In the genomic region with DNA sequence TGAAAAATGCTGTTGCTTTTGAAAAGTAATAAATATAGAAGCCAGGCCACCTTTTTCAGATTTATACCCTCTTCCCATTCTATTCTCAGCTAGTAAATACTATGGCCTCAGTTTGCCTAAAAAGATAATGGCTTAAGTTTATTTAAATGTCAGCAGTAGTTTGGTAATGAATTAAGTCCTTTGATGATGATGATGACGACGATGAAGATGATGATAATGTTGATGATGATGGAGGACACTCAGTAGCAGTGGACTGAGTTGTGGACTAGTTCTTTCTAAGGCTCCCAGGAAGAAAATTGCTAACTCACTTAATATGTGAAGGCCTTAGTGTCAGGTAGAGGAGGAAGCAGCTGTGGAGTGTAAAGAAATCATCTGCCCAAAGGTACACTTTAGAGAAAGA, we compare ENCODE assay signal across 13 cellular contexts. TPM values are rescaled to one million over a fixed set of nuclear protein-coding genes. Genes with fewer than 3 reads are reported as not detected.
A peak's percentile ranks its signal among the peaks of the same experiment; 100 is the strongest.
DNase-seq lines count a peak whose midpoint lies in the region; ATAC-seq, FAIRE-seq and TF ChIP-seq lines count a peak whose summit lies in the region.
"Had no signal": no experiment of that assay in that cellular context is flagged by ENCODE, and none has a peak within 500 bp of the region (broad histone marks: within the 10 kb centered on the region; RNA-seq: fewer than 3 reads in every experiment).

No MANE protein-coding gene starts in this region.

- TF ChIP-seq POLR2A in K562 (conservative IDR thresholded peaks at IDR 0.05) (no peak), gastrocnemius medialis (IDR thresholded peaks at IDR 0.05) (no peak)

- DNase-seq in CD4-positive, alpha-beta T cell = no peak
- DNase-seq in K562 (ENCODE audit: extremely low read depth in 1 of 4, low spot score in 3 of 4) (no peak), gastrocnemius medialis (no peak), AML-193 (lab: John Stamatoyannopoulos, UW) (no peak), A673 (ENCODE audit: low spot score) (no peak)
- DNase-seq: activated effector memory CD4-positive, alpha-beta T cell treated with Interleukin-2 at 50 U/mL for 16 hours; cerebellar nuclear complex; COR-L47; NCI-H1436 had no signal

- no peak overlapping the region for H3K27ac ChIP-seq in CD4-positive, alpha-beta T cell (ENCODE audit: low read depth, low read length)
- no peak overlapping the region; the same call in 2 of the 3 replicates for H3K27ac ChIP-seq in K562 (ENCODE audit: extremely low read depth, low read depth, low read length)
- H3K27ac ChIP-seq in gastrocnemius medialis = peak overlapping the region; percentile 47 to 76 (median 64)
- H3K27ac ChIP-seq in A673 (ENCODE audit: low read depth, low read length, poor library complexity, severe bottlenecking) = no peak overlapping the region

- ATAC-seq in CD4-positive, alpha-beta T cell (ENCODE audit: poor library complexity) = no peak
- ATAC-seq in K562 (no peak), gastrocnemius medialis (no peak), HG03565 (IDR thresholded peaks at IDR 0.05; ENCODE audit: unreplicated experiment) (no peak)
- ATAC-seq: WTC11 had no signal

- BruUV-seq in K562 (replicated peaks; lab: Mats Ljungman, UMichigan) = no TSS peak
- BruUV-seq in A673 (replicated peaks; lab: Mats Ljungman, UMichigan) = no TSS peak

- 71% methylated on average over 2 of the region's 2 CpGs for WGBS in K562 (ENCODE audit: insufficient coverage, low coverage, missing lambda C conversion rate)

- H3K27ac Mint-ChIP-seq in CD4-positive, alpha-beta T cell = peak overlapping the region; percentile 85
- H3K27ac Mint-ChIP-seq in IgD-negative memory B cell = peak overlapping the region; percentile 90 to 94 (median 94)
- H3K27ac Mint-ChIP-seq: WTC11 had no signal

- no peak for TF ChIP-seq CTCF in CD4-positive, alpha-beta T cell (IDR thresholded peaks at IDR 0.05)
- TF ChIP-seq CTCF in K562 (IDR thresholded peaks at IDR 0.05 in 2 of 3, conservative IDR thresholded peaks at IDR 0.05 in 1 of 3; ENCODE audit: insufficient read depth in 2 of 3, low read depth in 1 of 3, low read length in 3 of 3) = no peak
- TF ChIP-seq CTCF in gastrocnemius medialis (IDR thresholded peaks at IDR 0.05 in 4 of 5, conservative IDR thresholded peaks at IDR 0.05 in 1 of 5) = no peak
- TF ChIP-seq CTCF in A673 (conservative IDR thresholded peaks at IDR 0.05; ENCODE audit: low read depth, low read length) = no peak

- H3K4me3 Mint-ChIP-seq in CD4-positive, alpha-beta T cell = peak overlapping the region; percentile 30
- peak overlapping the region in 2 of 4 donors; percentile 0 to 16 for H3K4me3 Mint-ChIP-seq in IgD-negative memory B cell
- H3K4me3 Mint-ChIP-seq: WTC11 had no signal

- H3K4me2 ChIP-seq in K562 (ENCODE audit: insufficient read depth, low read length) = no peak overlapping the region

- H3K4me1 ChIP-seq in K562 (replicated peaks in 1 of 2; ENCODE audit: control insufficient read depth in 2 of 2, insufficient read depth in 2 of 2, low read length in 2 of 2) (peaks cover 21 to 79% of the 10 kb centered on the region in 2 experiments), gastrocnemius medialis (peaks cover 89 to 93% of the 10 kb centered on the region in 2 donors), A673 (ENCODE audit: insufficient read depth, low read length, poor library complexity, severe bottlenecking) (peaks cover 11% of the 10 kb centered on the region)

- H3K9me3 Mint-ChIP-seq in CD4-positive, alpha-beta T cell = no peaks in the 10 kb centered on the region
- no peaks in the 10 kb centered on the region for H3K9me3 Mint-ChIP-seq in IgD-negative memory B cell
- H3K9me3 Mint-ChIP-seq: WTC11 had no signal

- H3K27me3 ChIP-seq in CD4-positive, alpha-beta T cell (ENCODE audit: control insufficient read depth, insufficient read depth, low read length) = no peaks in the 10 kb centered on the region
- H3K27me3 ChIP-seq in K562 (ENCODE audit: control insufficient read depth in 2 of 2, insufficient read depth in 2 of 2, low read length in 2 of 2) (no peaks in the 10 kb centered on the region), gastrocnemius medialis (no peaks in the 10 kb centered on the region), A673 (replicated peaks; ENCODE audit: insufficient read depth, low read depth, low read length, poor library complexity) (no peaks in the 10 kb centered on the region)

- peaks cover 96% of the 10 kb centered on the region for H3K79me2 ChIP-seq in K562 (ENCODE audit: control insufficient read depth, insufficient read depth, low read length)

- H3K4me1 Mint-ChIP-seq in CD4-positive, alpha-beta T cell (ENCODE audit: low read depth) = peaks cover 96% of the 10 kb centered on the region
- peaks cover 80 to 90% (median 83%) of the 10 kb centered on the region in 3 donors for H3K4me1 Mint-ChIP-seq in IgD-negative memory B cell

- CTCF ChIA-PET in CD4-positive, alpha-beta T cell (lab: Charles Lee) = interaction anchor here (0.6 kb wide), 1 partner anchor 18 kb away, joined by 3 read pairs; no protein-coding TSS in a partner anchor
- CTCF ChIA-PET in K562 (lab: Yijun Ruan, JAX; ENCODE audit: low intra/inter-chr PET ratio) = no interaction called here
- CTCF ChIA-PET in A673 (lab: Charles Lee) = no interaction called here

- TF ChIP-seq EP300 in K562 (IDR thresholded peaks at IDR 0.05; ENCODE audit: low read length) = no peak

- TF ChIP-seq RAD21 in K562 (CRISPR knock-in tag; conservative IDR thresholded peaks at IDR 0.05 in 1 of 2, IDR thresholded peaks at IDR 0.05 in 1 of 2) = no peak

- H3K27me3 Mint-ChIP-seq in CD4-positive, alpha-beta T cell = no peaks in the 10 kb centered on the region
- no peaks in the 10 kb centered on the region for H3K27me3 Mint-ChIP-seq in IgD-negative memory B cell

- POLR2A ChIA-PET in CD4-positive, alpha-beta T cell (lab: Charles Lee) = interaction anchor here (1.1 to 6.8 kb wide), 4 partner anchors 14 to 38 kb away, joined by 3 to 44 read pairs (median 4); a partner anchor contains a TSS
- POLR2A ChIA-PET in K562 (lab: Yijun Ruan, JAX) (interaction anchor here (0.7 to 1.4 kb wide), 3 partner anchors 9 to 29 kb away, joined by 3 to 5 read pairs (median 3); no protein-coding TSS in a partner anchor), A673 (lab: Charles Lee; ENCODE audit: low non-redundant PET) (no interaction called here)

- in situ Hi-C loops in K562 (cut with MboI) = no loop called here
- in situ Hi-C loops in gastrocnemius medialis (cut with MboI; ENCODE audit: low sequenced_read_pairs in 4 of 4) = no loop called here

- no peaks in the 10 kb centered on the region for H3K9me3 ChIP-seq in CD4-positive, alpha-beta T cell (ENCODE audit: control insufficient read depth, low read length)
- H3K9me3 ChIP-seq in K562 (replicated peaks; ENCODE audit: control insufficient read depth, insufficient read depth, low read depth, low read length) (no peaks in the 10 kb centered on the region), gastrocnemius medialis (no peaks in the 10 kb centered on the region), A673 (ENCODE audit: low read depth, low read length, poor library complexity, severe bottlenecking) (no peaks in the 10 kb centered on the region)
- H3K9me3 ChIP-seq: prostate gland had no signal

- intact Hi-C loops in CD4-positive, alpha-beta T cell (cut with DNase I, micrococcal nuclease) = loop anchor here (5.0 to 10.0 kb wide), 2 partner anchors 37 to 480 kb away; a partner anchor contains a TSS
- intact Hi-C loops in K562 (cut with micrococcal nuclease) = no loop called here
- intact Hi-C loops in gastrocnemius medialis (cut with DNase I; ENCODE audit: low total_unique reads) = loop anchor here (10.0 kb wide), 1 partner anchor 550 kb away; a partner anchor contains a TSS
- intact Hi-C loops in A673 (cut with micrococcal nuclease; ENCODE audit: unreplicated experiment) = loop anchor here (5.0 kb wide), 1 partner anchor 67 kb away; no protein-coding TSS in a partner anchor

- peaks cover 3% of the 10 kb centered on the region for H3K36me3 Mint-ChIP-seq in CD4-positive, alpha-beta T cell (ENCODE audit: low read depth)
- no peaks in the 10 kb centered on the region for H3K36me3 Mint-ChIP-seq in IgD-negative memory B cell
- H3K36me3 Mint-ChIP-seq: WTC11 had no signal

- H3K4me3 ChIP-seq in K562 = no peak overlapping the region
- H3K4me3 ChIP-seq in gastrocnemius medialis = no peak overlapping the region
- H3K4me3 ChIP-seq in A673 (ENCODE audit: low read depth, low read length, poor library complexity, severe bottlenecking) = no peak overlapping the region
- H3K4me3 ChIP-seq: prostate gland had no signal

- H3K36me3 ChIP-seq in K562 (ENCODE audit: control insufficient read depth, insufficient read depth, low read length) (peaks cover 3% of the 10 kb centered on the region; the same call in 2 of the 3 replicates), gastrocnemius medialis (no peaks in the 10 kb centered on the region), A673 (ENCODE audit: insufficient read depth, low read length, poor library complexity, severe bottlenecking) (no peaks in the 10 kb centered on the region)
- H3K36me3 ChIP-seq: prostate gland had no signal

- no peak for FAIRE-seq in K562 (lab: Jason Lieb, UNC)

- H2AFZ ChIP-seq in K562 (ENCODE audit: low read depth, low read length) = no peak overlapping the region

- no peaks in the 10 kb centered on the region for H3K9me1 ChIP-seq in K562 (ENCODE audit: control insufficient read depth, insufficient read depth, low read length)

- 0 out of 2 replicates have a peak, but pooled peaks cover 9% of the 10 kb centered on the region for H4K20me1 ChIP-seq in K562 (replicated peaks; ENCODE audit: control insufficient read depth, insufficient read depth, low read length)

- H3K9ac ChIP-seq in K562 (ENCODE audit: insufficient read depth in 1 of 2, low read depth in 2 of 2, low read length in 2 of 2) = no peak overlapping the region

RNA-seq across cellular contexts. Expression of a gene that starts 23.5 kb away (rescaled TPM):
- total RNA-seq in CD4-positive, alpha-beta T cell = 10 to 100 TPM; 93.7 to 95.1 TPM
- polyA plus RNA-seq in IgD-negative memory B cell = 14.3 TPM
- total RNA-seq in K562 (2011; cell fraction: chromatin; rRNA removed; ENCODE audit: low replicate concordance) = 51.2 and 76.5 TPM in 2 replicates
- 50.5 and 58.7 TPM in 2 replicates for total RNA-seq in K562 (2011; cell fraction: nucleolus; rRNA removed)
- total RNA-seq in K562 (2011; cell fraction: nucleoplasm; rRNA removed) = 56.2 and 57.9 TPM in 2 replicates
- 3.8 and 4.1 TPM in 2 replicates for total RNA-seq in K562 (2014; rRNA removed)
- 5.5 and 5.7 TPM in 2 replicates for total RNA-seq in K562 (2014; rRNA removed; fragmentation: Illumina TruSeq; extraction: Trizol)
- total RNA-seq in K562 (2015; rRNA removed; fragmentation: Illumina TruSeq; extraction: Trizol) = 5.0 and 5.2 TPM in 2 replicates
- total RNA-seq in K562 (2021) = 18.4 and 20.7 TPM in 2 replicates
- polyA plus RNA-seq in K562 (2011; rRNA removed) = 13.0 and 25.6 TPM in 2 replicates
- polyA plus RNA-seq in K562 (2011; cell fraction: cytosol; rRNA removed) = 8.0 and 14.7 TPM in 2 replicates
- 63.8 and 68.6 TPM in 2 replicates for polyA plus RNA-seq in K562 (2011; cell fraction: nucleus; rRNA removed)
- polyA plus RNA-seq in K562 (2012) = 5.8 and 7.8 TPM in 2 replicates
- 12.2 and 12.3 TPM in 2 replicates for polyA plus RNA-seq in K562 (2014; fragmentation: Illumina TruSeq; extraction: Trizol)
- polyA plus RNA-seq in K562 (2014; fragmentation: Nextera tagmentation; extraction: Ambion mirVana) = 1 to 10 TPM; 2.9 to 5.6 TPM
- 11.4 and 11.7 TPM in 2 replicates for polyA plus RNA-seq in K562 (2014; rRNA removed)
- 18.0 and 19.0 TPM in 2 replicates for polyA minus RNA-seq in K562 (2011; rRNA and poly(A)+ RNA removed)
- polyA minus RNA-seq in K562 (2011; cell fraction: cytosol; rRNA and poly(A)+ RNA removed) = 7.5 and 9.8 TPM in 2 replicates
- polyA minus RNA-seq in K562 (2011; cell fraction: nucleus; rRNA and poly(A)+ RNA removed) = 15.6 and 35.9 TPM in 2 replicates
- total RNA-seq in gastrocnemius medialis = 10 to 100 TPM; 11.9 to 26.3 (median 16.2) TPM
- 9.2 and 13.1 TPM in 2 replicates for total RNA-seq in A673 (2021)

Comparison
In these comparisons a context has a peak if more than half of its experiments do, and no peak if none do; other contexts are left out.
1. H3K27ac ChIP-seq: peak in gastrocnemius medialis (4 of 4); none in CD4-positive, alpha-beta T cell (single experiment), K562 (single experiment) and A673 (single experiment).